ENCODE assay signal across 8 cellular contexts in the genomic region with DNA sequence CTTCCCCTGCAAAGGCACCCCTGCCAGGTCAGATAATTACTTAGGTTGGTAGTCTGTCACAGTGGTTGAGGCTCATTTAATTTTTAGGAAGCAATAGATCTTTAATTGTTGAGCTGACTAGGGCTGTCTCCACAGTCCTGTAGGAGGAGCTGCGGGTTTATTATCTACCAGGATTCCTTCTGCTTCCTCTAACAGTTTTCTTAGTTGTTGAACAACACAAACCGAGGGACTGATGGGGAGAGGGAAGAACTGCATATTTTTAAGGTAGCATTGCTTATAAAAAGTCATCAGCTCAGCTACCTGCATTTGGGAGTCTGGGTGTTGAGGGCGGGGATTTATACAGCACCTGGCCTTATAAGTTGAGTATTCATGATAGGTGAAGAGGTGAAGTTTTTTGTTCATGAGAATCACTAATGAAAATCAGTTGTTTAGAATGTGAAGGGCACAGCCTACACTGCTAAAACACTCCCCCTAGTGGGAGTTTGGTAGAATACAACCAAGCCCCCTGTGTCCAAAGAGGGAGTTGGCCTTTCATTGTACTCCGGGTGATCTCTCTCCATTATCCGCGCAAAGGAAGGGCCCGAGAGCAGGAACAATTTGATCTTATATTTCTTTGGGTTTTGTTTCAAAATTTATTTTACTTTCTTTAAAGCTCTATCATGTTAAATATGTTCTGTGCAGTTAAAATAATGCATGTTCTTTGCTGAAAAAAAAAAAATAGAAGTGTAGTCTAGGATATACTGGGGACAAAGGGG.
DNase-seq lines count a peak whose midpoint lies in the region; ATAC-seq and TF ChIP-seq lines count a peak whose summit lies in the region.

No MANE protein-coding gene starts in this region.

- intact Hi-C loops in left lung (cut with DNase I) = loop anchor here in 1 of 2 donors (10.0 kb wide), 1 partner anchor 569 kb away; no protein-coding TSS in a partner anchor

- no peaks in the 10 kb centered on the region for H3K9me3 ChIP-seq in BLaER1 treated with 17β-estradiol and CSF1 and Interleukin-3, amounts not matched to agents 10 nM and 100 nM (replicated peaks in 1 of 11)
- H3K9me3 ChIP-seq in left lung = no peaks in the 10 kb centered on the region

- peak overlapping the region; percentile 13 to 97 (median 54) for H3K4me2 ChIP-seq in BLaER1 treated with 17β-estradiol and CSF1 and Interleukin-3, amounts not matched to agents 10 nM and 100 nM

- H3K27me3 Mint-ChIP-seq in T-helper 2 cell treated with Interferon-gamma antibody and Interleukin-4, amounts not matched to agents 5 μg/mL and 100 μg/mL, for 36 hours (ENCODE audit: low read depth) = no peaks in the 10 kb centered on the region
- no peaks in the 10 kb centered on the region for H3K27me3 Mint-ChIP-seq in stimulated activated naive B cell treated with anti-CD40 and anti-IgM and Interleukin-4, amounts not matched to agents 10 μg/mL and 1 μg/mL and 100 μg/mL, for 72 hours

- peaks cover 0 to 79% (median 35%) of the 10 kb centered on the region in 11 experiments; a peak in 14 of 22 replicates for H4K20me1 ChIP-seq in BLaER1 treated with 17β-estradiol and CSF1 and Interleukin-3, amounts not matched to agents 10 nM and 100 nM

- H3K27me3 ChIP-seq in BLaER1 treated with 17β-estradiol and CSF1 and Interleukin-3, amounts not matched to agents 10 nM and 100 nM = no peaks in the 10 kb centered on the region
- H3K27me3 ChIP-seq in left lung = no peaks in the 10 kb centered on the region

- H3K4me1 ChIP-seq in BLaER1 treated with 17β-estradiol and CSF1 and Interleukin-3, amounts not matched to agents 10 nM and 100 nM = peaks cover 41 to 72% (median 52%) of the 10 kb centered on the region in 10 experiments
- H3K4me1 ChIP-seq in left lung = peaks cover 19 to 39% of the 10 kb centered on the region in 2 donors

- H3K4me3 Mint-ChIP-seq in T-helper 2 cell treated with Interferon-gamma antibody and Interleukin-4, amounts not matched to agents 5 μg/mL and 100 μg/mL, for 36 hours = no peak overlapping the region
- peak overlapping the region in 1 of 2 donors; percentile 33 for H3K4me3 Mint-ChIP-seq in stimulated activated naive B cell treated with anti-CD40 and anti-IgM and Interleukin-4, amounts not matched to agents 10 μg/mL and 1 μg/mL and 100 μg/mL, for 72 hours

- no peak overlapping the region for H3K27ac Mint-ChIP-seq in T-helper 2 cell treated with Interferon-gamma antibody and Interleukin-4, amounts not matched to agents 5 μg/mL and 100 μg/mL, for 36 hours
- H3K27ac Mint-ChIP-seq in stimulated activated naive B cell treated with anti-CD40 and anti-IgM and Interleukin-4, amounts not matched to agents 10 μg/mL and 1 μg/mL and 100 μg/mL, for 72 hours = peak overlapping the region; percentile 37

- peaks cover 7% of the 10 kb centered on the region for H3K4me1 Mint-ChIP-seq in T-helper 2 cell treated with Interferon-gamma antibody and Interleukin-4, amounts not matched to agents 5 μg/mL and 100 μg/mL, for 36 hours (ENCODE audit: low read depth)
- H3K4me1 Mint-ChIP-seq in stimulated activated naive B cell treated with anti-CD40 and anti-IgM and Interleukin-4, amounts not matched to agents 10 μg/mL and 1 μg/mL and 100 μg/mL, for 72 hours = peaks cover 28 to 52% of the 10 kb centered on the region in 2 donors

- H3K27ac ChIP-seq in BLaER1 treated with 17β-estradiol and CSF1 and Interleukin-3, amounts not matched to agents 10 nM and 100 nM = peak overlapping the region; percentile 4 to 85 (median 56); a peak in 19 of 22 replicates
- peak overlapping the region in 1 of 2 donors; percentile 43 for H3K27ac ChIP-seq in coronary artery
- H3K27ac ChIP-seq in left lung = peak overlapping the region; percentile 41 to 67

- no peak overlapping the region; a peak in 1 of 20 replicates for H3K4me3 ChIP-seq in BLaER1 treated with 17β-estradiol and CSF1 and Interleukin-3, amounts not matched to agents 10 nM and 100 nM
- H3K4me3 ChIP-seq in coronary artery (no peak overlapping the region), left lung (no peak overlapping the region)

- DNase-seq in NCI-H146 (lab: John Stamatoyannopoulos, UW) (peak; percentile 71), coronary artery (ENCODE audit: low spot score) (no peak), left lung (no peak)
- peak; percentile 31 for DNase-seq in T-helper 2 cell treated with Interferon-gamma antibody and Interleukin-4, amounts not matched to agents 5 μg/mL and 100 μg/mL, for 36 hours (ENCODE audit: low spot score)
- peak; percentile 45 for DNase-seq in stimulated activated naive B cell treated with anti-CD40 and anti-IgM and Interleukin-4, amounts not matched to agents 10 μg/mL and 1 μg/mL and 100 μg/mL, for 72 hours

- ATAC-seq in GM19043 (IDR thresholded peaks at IDR 0.05; ENCODE audit: low read depth, unreplicated experiment) = peak; percentile 41
- peak; percentile 74 for ATAC-seq in left lung
- ATAC-seq in stimulated activated naive B cell treated with anti-CD40 and anti-IgM and Interleukin-4, amounts not matched to agents 10 μg/mL and 1 μg/mL and 100 μg/mL, for 72 hours (replicated peaks) = peak; percentile 57 to 62
- ATAC-seq in HG02852 (IDR thresholded peaks at IDR 0.05; ENCODE audit: unreplicated experiment) = no peak

- H3K36me3 ChIP-seq in BLaER1 treated with 17β-estradiol and CSF1 and Interleukin-3, amounts not matched to agents 10 nM and 100 nM = peaks cover 55 to 79% (median 72%) of the 10 kb centered on the region in 11 experiments
- H3K36me3 ChIP-seq in left lung = peaks cover 0 to 61% of the 10 kb centered on the region in 2 donors

- H3K9ac ChIP-seq in BLaER1 treated with 17β-estradiol and CSF1 and Interleukin-3, amounts not matched to agents 10 nM and 100 nM = peak overlapping the region; percentile 6 to 80 (median 39); a peak in 17 of 22 replicates

- H3K9me3 Mint-ChIP-seq in T-helper 2 cell treated with Interferon-gamma antibody and Interleukin-4, amounts not matched to agents 5 μg/mL and 100 μg/mL, for 36 hours = no peaks in the 10 kb centered on the region
- no peaks in the 10 kb centered on the region for H3K9me3 Mint-ChIP-seq in stimulated activated naive B cell treated with anti-CD40 and anti-IgM and Interleukin-4, amounts not matched to agents 10 μg/mL and 1 μg/mL and 100 μg/mL, for 72 hours

- peaks cover 25% of the 10 kb centered on the region for H3K36me3 Mint-ChIP-seq in T-helper 2 cell treated with Interferon-gamma antibody and Interleukin-4, amounts not matched to agents 5 μg/mL and 100 μg/mL, for 36 hours (ENCODE audit: low read depth)
- peaks cover 34 to 46% of the 10 kb centered on the region in 2 donors for H3K36me3 Mint-ChIP-seq in stimulated activated naive B cell treated with anti-CD40 and anti-IgM and Interleukin-4, amounts not matched to agents 10 μg/mL and 1 μg/mL and 100 μg/mL, for 72 hours

- TF ChIP-seq CTCF in coronary artery (IDR thresholded peaks at IDR 0.05) = peak; percentile 83
- peak; percentile 79 to 88 for TF ChIP-seq CTCF in left lung (IDR thresholded peaks at IDR 0.05)

Comparison
In these comparisons a context has a peak if more than half of its experiments do, and no peak if none do; other contexts are left out.
1. DNase-seq: peak in NCI-H146 (single experiment), T-helper 2 cell treated with Interferon-gamma antibody and Interleukin-4, amounts not matched to agents 5 μg/mL and 100 μg/mL, for 36 hours (single experiment) and stimulated activated naive B cell treated with anti-CD40 and anti-IgM and Interleukin-4, amounts not matched to agents 10 μg/mL and 1 μg/mL and 100 μg/mL, for 72 hours (single experiment); none in coronary artery (single experiment) and left lung (0 of 2).